In genomic region chr12:57528831-57529555, GRCh38 we compare ENCODE assay signal across 26 cellular contexts. TPM values are rescaled to one million over a fixed set of nuclear protein-coding genes. Genes with fewer than 3 reads are reported as not detected.
DNase-seq lines count a peak whose midpoint lies in the region; ATAC-seq and TF ChIP-seq lines count a peak whose summit lies in the region.
"Had no signal": no experiment of that assay in that cellular context is flagged by ENCODE, and none has a peak within 500 bp of the region (broad histone marks: within the 10 kb centered on the region; RNA-seq: fewer than 3 reads in every experiment).

No MANE protein-coding gene starts in this region.

- H3K4me1 ChIP-seq in DND-41 (ENCODE audit: insufficient read depth, low read length) (peaks cover 29% of the 10 kb centered on the region), osteoblast (ENCODE audit: insufficient read depth, low read length) (peaks cover 7% of the 10 kb centered on the region)

- ATAC-seq in DND-41 (ENCODE audit: insufficient read depth, low read depth), result no peak
- no peak for ATAC-seq in central memory CD8-positive, alpha-beta T cell (replicated peaks; ENCODE audit: extremely low read depth, poor library complexity, severe bottlenecking)
- ATAC-seq in GM21737 (IDR thresholded peaks at IDR 0.05; ENCODE audit: unreplicated experiment), result no peak
- ATAC-seq in GM18873 (IDR thresholded peaks at IDR 0.05; ENCODE audit: low FRiP score, unreplicated experiment), result no peak
- ATAC-seq: left lung had no signal

- peaks cover 95% of the 10 kb centered on the region for H3K36me3 Mint-ChIP-seq in activated T-cell treated with anti-CD3 and anti-CD28 coated beads, Interleukin-2, amount 50 U/mL, for 24 hours (ENCODE audit: low read depth)
- H3K36me3 Mint-ChIP-seq in central memory CD8-positive, alpha-beta T cell (ENCODE audit: insufficient read depth), result peaks cover 49% of the 10 kb centered on the region

- H3K79me2 ChIP-seq in DND-41 (ENCODE audit: insufficient read depth, low read length) (peaks cover 40% of the 10 kb centered on the region), osteoblast (ENCODE audit: insufficient read depth, low read length) (peaks cover 36% of the 10 kb centered on the region)

- H3K9me3 ChIP-seq in DND-41 (ENCODE audit: insufficient read depth, low read length, severe bottlenecking), result no peaks in the 10 kb centered on the region
- no peaks in the 10 kb centered on the region for H3K9me3 ChIP-seq in osteoblast (ENCODE audit: low read depth, low read length)
- H3K9me3 ChIP-seq: colonic mucosa, left lung, SK-N-SH had no signal

- H2AFZ ChIP-seq in DND-41 (ENCODE audit: low read depth, low read length), result no peak overlapping the region
- H2AFZ ChIP-seq in osteoblast (ENCODE audit: low read length), result no peak overlapping the region
- H2AFZ ChIP-seq: GM23248 had no signal

- no peak overlapping the region for H3K9ac ChIP-seq in DND-41 (ENCODE audit: low read depth, low read length)
- H3K9ac ChIP-seq: GM23248, KMS-11, SK-N-SH had no signal

- peaks cover 94% of the 10 kb centered on the region for H3K36me3 ChIP-seq in DND-41 (ENCODE audit: insufficient read depth, low read length)
- peaks cover 80% of the 10 kb centered on the region for H3K36me3 ChIP-seq in osteoblast (ENCODE audit: insufficient read depth, low read length)

- H3K4me3 ChIP-seq in DND-41 (ENCODE audit: low read depth in 1 of 2, low read length in 2 of 2), result no peak overlapping the region
- H3K4me3 ChIP-seq in osteoblast (ENCODE audit: insufficient read depth, low read length), result no peak overlapping the region
- H3K4me3 ChIP-seq: colonic mucosa, GM23248, left lung had no signal

- no peaks in the 10 kb centered on the region for H3K9me3 Mint-ChIP-seq in activated T-cell treated with anti-CD3 and anti-CD28 coated beads, Interleukin-2, amount 50 U/mL, for 24 hours
- no peaks in the 10 kb centered on the region for H3K9me3 Mint-ChIP-seq in central memory CD8-positive, alpha-beta T cell
- H3K9me3 Mint-ChIP-seq: activated naive CD4-positive, alpha-beta T cell treated with anti-CD3 and anti-CD28 coated beads, Interleukin-2, amount 50 U/mL, for 24 hours; CD4-positive, CD25-positive, alpha-beta regulatory T cell; T-helper 1 cell treated with Interleukin-12 subunit alpha and Interleukin-12 subunit beta and Interleukin-4 antibody, amounts not matched to agents 30 μg/mL and 1 μg/mL, for 36 hours had no signal

- H3K27ac ChIP-seq in DND-41 (ENCODE audit: low read length), result 0 out of 2 replicates have a peak overlapping the region, but pooled peaks have one; percentile 35
- no peak overlapping the region for H3K27ac ChIP-seq in osteoblast (ENCODE audit: low read depth, low read length)
- H3K27ac ChIP-seq: colonic mucosa, GM23248, KMS-11, left lung had no signal

- H3K27ac Mint-ChIP-seq in activated T-cell treated with anti-CD3 and anti-CD28 coated beads, Interleukin-2, amount 50 U/mL, for 24 hours, result peak overlapping the region; percentile 65
- peak overlapping the region; percentile 46 for H3K27ac Mint-ChIP-seq in central memory CD8-positive, alpha-beta T cell (ENCODE audit: low read depth)
- H3K27ac Mint-ChIP-seq: activated naive CD4-positive, alpha-beta T cell treated with anti-CD3 and anti-CD28 coated beads, Interleukin-2, amount 50 U/mL, for 24 hours; T-helper 1 cell treated with Interleukin-12 subunit alpha and Interleukin-12 subunit beta and Interleukin-4 antibody, amounts not matched to agents 30 μg/mL and 1 μg/mL, for 36 hours had no signal

- no peak for TF ChIP-seq CTCF in DND-41 (IDR thresholded peaks at IDR 0.05; ENCODE audit: borderline replicate concordance, extremely low read depth, low read length, poor library complexity, severe bottlenecking)
- TF ChIP-seq CTCF in osteoblast (IDR thresholded peaks at IDR 0.05; ENCODE audit: extremely low read depth, low read depth, low read length), result no peak

- no peaks in the 10 kb centered on the region for H3K27me3 Mint-ChIP-seq in activated T-cell treated with anti-CD3 and anti-CD28 coated beads, Interleukin-2, amount 50 U/mL, for 24 hours
- no peaks in the 10 kb centered on the region for H3K27me3 Mint-ChIP-seq in central memory CD8-positive, alpha-beta T cell
- H3K27me3 Mint-ChIP-seq: activated naive CD4-positive, alpha-beta T cell treated with anti-CD3 and anti-CD28 coated beads, Interleukin-2, amount 50 U/mL, for 24 hours; CD4-positive, CD25-positive, alpha-beta regulatory T cell had no signal

- H4K20me1 ChIP-seq in DND-41 (ENCODE audit: insufficient read depth, low read length) (peaks cover 24% of the 10 kb centered on the region), osteoblast (ENCODE audit: insufficient read depth, low read length) (peaks cover 33% of the 10 kb centered on the region)

- H3K27me3 ChIP-seq in DND-41 (ENCODE audit: insufficient read depth, low read length, poor library complexity) (no peaks in the 10 kb centered on the region), osteoblast (ENCODE audit: insufficient read depth, low read length) (no peaks in the 10 kb centered on the region)
- H3K27me3 ChIP-seq: colonic mucosa, left lung had no signal

- no peak overlapping the region for H3K4me3 Mint-ChIP-seq in activated T-cell treated with anti-CD3 and anti-CD28 coated beads, Interleukin-2, amount 50 U/mL, for 24 hours
- no peak overlapping the region for H3K4me3 Mint-ChIP-seq in central memory CD8-positive, alpha-beta T cell
- H3K4me3 Mint-ChIP-seq: activated naive CD4-positive, alpha-beta T cell treated with anti-CD3 and anti-CD28 coated beads, Interleukin-2, amount 50 U/mL, for 24 hours; T-helper 1 cell treated with Interleukin-12 subunit alpha and Interleukin-12 subunit beta and Interleukin-4 antibody, amounts not matched to agents 30 μg/mL and 1 μg/mL, for 36 hours had no signal

- H3K4me2 ChIP-seq in DND-41 (ENCODE audit: insufficient read depth, low read length), result no peak overlapping the region
- no peak overlapping the region for H3K4me2 ChIP-seq in osteoblast (ENCODE audit: insufficient read depth, low read length)
- H3K4me2 ChIP-seq: KMS-11, SK-N-SH had no signal

- DNase-seq in activated T-cell treated with anti-CD3 and anti-CD28 coated beads, Interleukin-2, amount 50 U/mL, for 24 hours, result no peak
- no peak for DNase-seq in activated T-cell treated with anti-CD3 and anti-CD28 coated beads, Interleukin-2, amount 50 U/mL, for 1 hour
- no peak for DNase-seq in DND-41
- DNase-seq in central memory CD8-positive, alpha-beta T cell (ENCODE audit: low spot score in 2 of 2), result no peak
- peak; percentile 73 for DNase-seq in osteoblast (ENCODE audit: insufficient read length, low spot score, missing footprints)
- DNase-seq in T-helper 1 cell, result no peak
- DNase-seq: activated CD4-positive, alpha-beta T cell treated with anti-CD3 and anti-CD28 coated beads, Interleukin-2, amount 50 U/mL, for 48 hours; activated CD8-positive, alpha-beta memory T cell treated with anti-CD3 and anti-CD28 coated beads, Interleukin-2, amount 50 U/mL, for 4 hours; anterior cingulate cortex; CD4-positive, CD25-positive, alpha-beta regulatory T cell; colonic mucosa; effector CD4-positive, alpha-beta T cell; GM23248; left lung; mesendoderm; NCI-H1417; NCI-H2029; occipital lobe; SK-N-SH; stimulated activated CD4-positive, alpha-beta T cell treated with anti-CD3 and anti-CD28 coated beads, Interleukin-4, amount 100 ng/mL, for 24 hours; substantia nigra had no signal

- H3K4me1 Mint-ChIP-seq in activated T-cell treated with anti-CD3 and anti-CD28 coated beads, Interleukin-2, amount 50 U/mL, for 24 hours (ENCODE audit: low read depth), result peaks cover 14% of the 10 kb centered on the region
- H3K4me1 Mint-ChIP-seq in central memory CD8-positive, alpha-beta T cell, result peaks cover 16% of the 10 kb centered on the region

RNA-seq across cellular contexts. Expression of gene MBD6, which starts 6.4 kb away (rescaled TPM):
- 5.0 and 5.8 TPM in 2 replicates for total RNA-seq in osteoblast

RNA-seq across cellular contexts. Expression of gene DDIT3, which starts 8.7 kb away (rescaled TPM):
- 118 and 136 TPM in 2 replicates for total RNA-seq in osteoblast

RNA-seq across cellular contexts. Expression of gene DCTN2, which starts 18.0 kb away (rescaled TPM):
- total RNA-seq in osteoblast, result 123 and 129 TPM in 2 replicates

RNA-seq across cellular contexts. Expression of gene KIF5A, which starts 20.9 kb away (rescaled TPM):
- total RNA-seq in osteoblast, result 0.29 and 0.36 TPM in 2 replicates

RNA-seq across cellular contexts. Expression of gene MARS1, which starts 41.1 kb away (rescaled TPM):
- total RNA-seq in osteoblast, result 171 and 187 TPM in 2 replicates
